ENCODE assay signal across 2 cellular contexts in the genomic region with DNA sequence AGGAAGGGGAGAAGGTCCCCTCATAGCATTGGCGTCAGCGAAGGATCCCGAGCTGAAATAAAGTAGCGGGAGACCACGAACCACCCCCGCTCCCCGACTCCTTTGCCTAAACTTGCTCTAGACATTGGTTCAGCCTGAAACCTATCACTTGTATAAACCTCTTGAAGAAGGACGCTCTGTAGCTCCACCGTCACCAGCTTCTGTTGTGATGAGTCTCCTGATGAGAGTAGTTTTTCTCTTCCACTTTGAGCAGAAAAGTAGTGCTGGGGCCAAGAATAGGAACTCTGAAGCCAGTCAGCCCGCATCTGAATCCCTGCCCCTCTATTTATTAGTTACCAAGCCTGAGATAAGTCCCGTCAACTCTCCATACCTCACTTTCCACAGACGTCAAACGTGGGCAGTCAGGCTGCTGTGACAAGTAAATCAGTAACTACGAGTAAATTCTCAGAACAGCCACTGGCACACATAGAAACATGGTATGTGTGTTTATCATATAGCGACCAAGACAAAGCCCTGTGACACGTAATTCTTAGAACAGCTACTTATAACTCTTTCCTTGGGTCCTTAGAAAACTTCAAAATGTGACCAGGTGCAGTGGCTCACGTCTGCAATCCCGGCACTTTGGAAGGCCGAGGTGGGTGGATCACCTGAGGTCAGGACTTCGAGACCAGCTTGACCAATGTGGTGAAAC.
TF ChIP-seq lines count a peak whose summit lies in the region.

No MANE protein-coding gene starts in this region.

TF ChIP-seq in GM12878, 131 proteins besides CTCF, POLR2A, EP300 and RAD21 (continued from another document and continues in another):
- TF ChIP-seq, protein P1, sequence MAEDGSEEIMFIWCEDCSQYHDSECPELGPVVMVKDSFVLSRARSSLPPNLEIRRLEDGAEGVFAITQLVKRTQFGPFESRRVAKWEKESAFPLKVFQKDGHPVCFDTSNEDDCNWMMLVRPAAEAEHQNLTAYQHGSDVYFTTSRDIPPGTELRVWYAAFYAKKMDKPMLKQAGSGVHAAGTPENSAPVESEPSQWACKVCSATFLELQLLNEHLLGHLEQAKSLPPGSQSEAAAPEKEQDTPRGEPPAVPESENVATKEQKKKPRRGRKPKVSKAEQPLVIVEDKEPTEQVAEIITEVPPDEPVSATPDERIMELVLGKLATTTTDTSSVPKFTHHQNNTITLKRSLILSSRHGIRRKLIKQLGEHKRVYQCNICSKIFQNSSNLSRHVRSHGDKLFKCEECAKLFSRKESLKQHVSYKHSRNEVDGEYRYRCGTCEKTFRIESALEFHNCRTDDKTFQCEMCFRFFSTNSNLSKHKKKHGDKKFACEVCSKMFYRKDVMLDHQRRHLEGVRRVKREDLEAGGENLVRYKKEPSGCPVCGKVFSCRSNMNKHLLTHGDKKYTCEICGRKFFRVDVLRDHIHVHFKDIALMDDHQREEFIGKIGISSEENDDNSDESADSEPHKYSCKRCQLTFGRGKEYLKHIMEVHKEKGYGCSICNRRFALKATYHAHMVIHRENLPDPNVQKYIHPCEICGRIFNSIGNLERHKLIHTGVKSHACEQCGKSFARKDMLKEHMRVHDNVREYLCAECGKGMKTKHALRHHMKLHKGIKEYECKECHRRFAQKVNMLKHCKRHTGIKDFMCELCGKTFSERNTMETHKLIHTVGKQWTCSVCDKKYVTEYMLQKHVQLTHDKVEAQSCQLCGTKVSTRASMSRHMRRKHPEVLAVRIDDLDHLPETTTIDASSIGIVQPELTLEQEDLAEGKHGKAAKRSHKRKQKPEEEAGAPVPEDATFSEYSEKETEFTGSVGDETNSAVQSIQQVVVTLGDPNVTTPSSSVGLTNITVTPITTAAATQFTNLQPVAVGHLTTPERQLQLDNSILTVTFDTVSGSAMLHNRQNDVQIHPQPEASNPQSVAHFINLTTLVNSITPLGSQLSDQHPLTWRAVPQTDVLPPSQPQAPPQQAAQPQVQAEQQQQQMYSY (CRISPR knock-in tag; IDR thresholded peaks at IDR 0.05), result no peak
- TF ChIP-seq GABPA (IDR thresholded peaks at IDR 0.05; ENCODE audit: low read depth) (no peak), ZSCAN29 (IDR thresholded peaks at IDR 0.05) (no peak), MXI1 (IDR thresholded peaks at IDR 0.05; ENCODE audit: low read depth, low read length) (no peak), RBBP5 (conservative IDR thresholded peaks at IDR 0.05) (no peak), MTA3 (IDR thresholded peaks at IDR 0.05; ENCODE audit: borderline replicate concordance, low read length) (no peak), CHD2 (IDR thresholded peaks at IDR 0.05; ENCODE audit: borderline replicate concordance, low read depth, low read length) (0 out of 2 replicates have a peak, but pooled peaks have one; percentile 51), STAT1 (conservative IDR thresholded peaks at IDR 0.05) (no peak), SREBF1 (IDR thresholded peaks at IDR 0.05; ENCODE audit: low read length) (no peak), SPI1 (IDR thresholded peaks at IDR 0.05; ENCODE audit: borderline replicate concordance, insufficient read depth, low read depth, low read length) (no peak), GATAD2B (conservative IDR thresholded peaks at IDR 0.05; ENCODE audit: low read depth) (0 out of 2 replicates have a peak, but pooled peaks have one; percentile 63), ASH2L (IDR thresholded peaks at IDR 0.05; ENCODE audit: borderline replicate concordance, low read depth) (no peak), ATF7 (IDR thresholded peaks at IDR 0.05; ENCODE audit: low read depth) (peak; percentile 82), SMARCA5 (IDR thresholded peaks at IDR 0.05) (peak; percentile 60; the same call in 1 of the 2 replicates), ZNF24 (IDR thresholded peaks at IDR 0.05) (0 out of 2 replicates have a peak, but pooled peaks have one; percentile 18), NFIC (IDR thresholded peaks at IDR 0.05; ENCODE audit: low read depth, low read length) (no peak), JUNB (IDR thresholded peaks at IDR 0.05) (no peak)
- TF ChIP-seq, protein P2, sequence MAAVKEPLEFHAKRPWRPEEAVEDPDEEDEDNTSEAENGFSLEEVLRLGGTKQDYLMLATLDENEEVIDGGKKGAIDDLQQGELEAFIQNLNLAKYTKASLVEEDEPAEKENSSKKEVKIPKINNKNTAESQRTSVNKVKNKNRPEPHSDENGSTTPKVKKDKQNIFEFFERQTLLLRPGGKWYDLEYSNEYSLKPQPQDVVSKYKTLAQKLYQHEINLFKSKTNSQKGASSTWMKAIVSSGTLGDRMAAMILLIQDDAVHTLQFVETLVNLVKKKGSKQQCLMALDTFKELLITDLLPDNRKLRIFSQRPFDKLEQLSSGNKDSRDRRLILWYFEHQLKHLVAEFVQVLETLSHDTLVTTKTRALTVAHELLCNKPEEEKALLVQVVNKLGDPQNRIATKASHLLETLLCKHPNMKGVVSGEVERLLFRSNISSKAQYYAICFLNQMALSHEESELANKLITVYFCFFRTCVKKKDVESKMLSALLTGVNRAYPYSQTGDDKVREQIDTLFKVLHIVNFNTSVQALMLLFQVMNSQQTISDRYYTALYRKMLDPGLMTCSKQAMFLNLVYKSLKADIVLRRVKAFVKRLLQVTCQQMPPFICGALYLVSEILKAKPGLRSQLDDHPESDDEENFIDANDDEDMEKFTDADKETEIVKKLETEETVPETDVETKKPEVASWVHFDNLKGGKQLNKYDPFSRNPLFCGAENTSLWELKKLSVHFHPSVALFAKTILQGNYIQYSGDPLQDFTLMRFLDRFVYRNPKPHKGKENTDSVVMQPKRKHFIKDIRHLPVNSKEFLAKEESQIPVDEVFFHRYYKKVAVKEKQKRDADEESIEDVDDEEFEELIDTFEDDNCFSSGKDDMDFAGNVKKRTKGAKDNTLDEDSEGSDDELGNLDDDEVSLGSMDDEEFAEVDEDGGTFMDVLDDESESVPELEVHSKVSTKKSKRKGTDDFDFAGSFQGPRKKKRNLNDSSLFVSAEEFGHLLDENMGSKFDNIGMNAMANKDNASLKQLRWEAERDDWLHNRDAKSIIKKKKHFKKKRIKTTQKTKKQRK (IDR thresholded peaks at IDR 0.05; ENCODE audit: low read depth, low read length), result no peak
- TF ChIP-seq, protein P3, sequence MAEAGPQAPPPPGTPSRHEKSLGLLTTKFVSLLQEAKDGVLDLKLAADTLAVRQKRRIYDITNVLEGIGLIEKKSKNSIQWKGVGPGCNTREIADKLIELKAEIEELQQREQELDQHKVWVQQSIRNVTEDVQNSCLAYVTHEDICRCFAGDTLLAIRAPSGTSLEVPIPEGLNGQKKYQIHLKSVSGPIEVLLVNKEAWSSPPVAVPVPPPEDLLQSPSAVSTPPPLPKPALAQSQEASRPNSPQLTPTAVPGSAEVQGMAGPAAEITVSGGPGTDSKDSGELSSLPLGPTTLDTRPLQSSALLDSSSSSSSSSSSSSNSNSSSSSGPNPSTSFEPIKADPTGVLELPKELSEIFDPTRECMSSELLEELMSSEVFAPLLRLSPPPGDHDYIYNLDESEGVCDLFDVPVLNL (IDR thresholded peaks at IDR 0.05; ENCODE audit: low read depth, low read length), result no peak
- TF ChIP-seq, protein P4, sequence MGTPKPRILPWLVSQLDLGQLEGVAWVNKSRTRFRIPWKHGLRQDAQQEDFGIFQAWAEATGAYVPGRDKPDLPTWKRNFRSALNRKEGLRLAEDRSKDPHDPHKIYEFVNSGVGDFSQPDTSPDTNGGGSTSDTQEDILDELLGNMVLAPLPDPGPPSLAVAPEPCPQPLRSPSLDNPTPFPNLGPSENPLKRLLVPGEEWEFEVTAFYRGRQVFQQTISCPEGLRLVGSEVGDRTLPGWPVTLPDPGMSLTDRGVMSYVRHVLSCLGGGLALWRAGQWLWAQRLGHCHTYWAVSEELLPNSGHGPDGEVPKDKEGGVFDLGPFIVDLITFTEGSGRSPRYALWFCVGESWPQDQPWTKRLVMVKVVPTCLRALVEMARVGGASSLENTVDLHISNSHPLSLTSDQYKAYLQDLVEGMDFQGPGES (IDR thresholded peaks at IDR 0.05), result no peak

TF ChIP-seq in SK-N-SH, 30 proteins besides CTCF, POLR2A, EP300 and RAD21 (continued from another document):
- TF ChIP-seq, protein P5, sequence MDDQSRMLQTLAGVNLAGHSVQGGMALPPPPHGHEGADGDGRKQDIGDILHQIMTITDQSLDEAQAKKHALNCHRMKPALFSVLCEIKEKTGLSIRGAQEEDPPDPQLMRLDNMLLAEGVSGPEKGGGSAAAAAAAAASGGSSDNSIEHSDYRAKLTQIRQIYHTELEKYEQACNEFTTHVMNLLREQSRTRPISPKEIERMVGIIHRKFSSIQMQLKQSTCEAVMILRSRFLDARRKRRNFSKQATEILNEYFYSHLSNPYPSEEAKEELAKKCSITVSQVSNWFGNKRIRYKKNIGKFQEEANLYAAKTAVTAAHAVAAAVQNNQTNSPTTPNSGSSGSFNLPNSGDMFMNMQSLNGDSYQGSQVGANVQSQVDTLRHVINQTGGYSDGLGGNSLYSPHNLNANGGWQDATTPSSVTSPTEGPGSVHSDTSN (IDR thresholded peaks at IDR 0.05), result no peak
- TF ChIP-seq EZH2phosphoT487 (IDR thresholded peaks at IDR 0.05; ENCODE audit: borderline replicate concordance, low read depth), result no peak
TF ChIP-seq in SK-N-SH: peak in this region for 0.
